13 cellular contexts compared by ENCODE assay signal in genomic region chrX:97494756-97495372, GRCh38.
A peak's percentile ranks its signal among the peaks of the same experiment; 100 is the strongest.
DNase-seq lines count a peak whose midpoint lies in the region; ATAC-seq and TF ChIP-seq lines count a peak whose summit lies in the region.
"Had no signal": no experiment of that assay in that cellular context is flagged by ENCODE, and none has a peak within 500 bp of the region (broad histone marks: within the 10 kb centered on the region; RNA-seq: fewer than 3 reads in every experiment).

No MANE protein-coding gene starts in this region.

- no peak overlapping the region for H3K27ac Mint-ChIP-seq in natural killer cell
- H3K27ac Mint-ChIP-seq: CD4-positive, alpha-beta T cell had no signal

- H3K27me3 Mint-ChIP-seq in natural killer cell (ENCODE audit: low read depth in 2 of 2), result no peaks in the 10 kb centered on the region
- H3K27me3 Mint-ChIP-seq: CD4-positive, alpha-beta T cell had no signal

- ATAC-seq in GM18498 (IDR thresholded peaks at IDR 0.05; ENCODE audit: unreplicated experiment) (peak; percentile 90), GM19395 (IDR thresholded peaks at IDR 0.05; ENCODE audit: unreplicated experiment) (peak; percentile 98), HG02763 (IDR thresholded peaks at IDR 0.05; ENCODE audit: unreplicated experiment) (peak; percentile 91), HG03469 (IDR thresholded peaks at IDR 0.05; ENCODE audit: unreplicated experiment) (peak; percentile 94), natural killer cell (no peak)

- H3K4me1 Mint-ChIP-seq in natural killer cell, result no peaks in the 10 kb centered on the region

- DNase-seq in natural killer cell (no peak), NCI-H774 (lab: John Stamatoyannopoulos, UW) (no peak), C1 segment of cervical spinal cord (lab: John Stamatoyannopoulos, UW) (no peak), midbrain (lab: John Stamatoyannopoulos, UW) (no peak)
- DNase-seq: activated CD4-positive, alpha-beta T cell treated with anti-CD3 and anti-CD28 coated beads for 48 hours; adrenal gland; CD4-positive, alpha-beta T cell; NCI-H524 treated with DMSO at 0.1 percent for 48 hours; stimulated activated CD8-positive, alpha-beta memory T cell treated with anti-CD3 and anti-CD28 coated beads, Interleukin-4, amount 100 ng/mL, for 48 hours had no signal

- H3K36me3 Mint-ChIP-seq in natural killer cell, result no peaks in the 10 kb centered on the region

- H3K9me3 Mint-ChIP-seq in natural killer cell, result no peaks in the 10 kb centered on the region
- H3K9me3 Mint-ChIP-seq: CD4-positive, alpha-beta T cell had no signal

- no peak overlapping the region for H3K4me3 Mint-ChIP-seq in natural killer cell
- H3K4me3 Mint-ChIP-seq: CD4-positive, alpha-beta T cell had no signal

- intact Hi-C loops in natural killer cell (cut with micrococcal nuclease), result no loop called here

- no peak for TF ChIP-seq CTCF in natural killer cell (IDR thresholded peaks at IDR 0.05)

Comparison
In these comparisons a context has a peak if more than half of its experiments do, and no peak if none do; other contexts are left out.
1. ATAC-seq: peak in GM18498 (single experiment), GM19395 (single experiment), HG02763 (single experiment) and HG03469 (single experiment); none in natural killer cell (0 of 3).